Comparison of ENCODE assay signal across 30 cellular contexts in the genomic region with DNA sequence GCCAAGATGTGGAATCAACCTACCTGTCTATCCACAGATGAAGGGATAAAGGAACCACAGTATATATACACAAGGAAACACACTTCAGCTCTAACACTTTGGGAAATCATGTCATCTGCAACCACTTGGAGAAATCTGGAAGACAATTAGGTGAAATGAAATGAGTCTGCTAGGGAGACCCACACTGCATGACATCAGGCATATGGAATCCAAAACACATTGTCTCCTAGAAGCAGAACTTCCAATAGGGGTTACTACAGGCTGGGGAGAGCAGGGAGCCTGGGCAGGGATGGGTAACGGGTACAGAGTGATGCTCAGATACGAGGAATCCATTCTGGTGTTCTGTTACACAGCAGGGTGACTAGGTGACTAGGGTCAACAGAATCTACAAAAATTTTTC. TPM values are rescaled to one million over a fixed set of nuclear protein-coding genes. Genes with fewer than 3 reads are reported as not detected.
A peak's percentile ranks its signal among the peaks of the same experiment; 100 is the strongest.
DNase-seq lines count a peak whose midpoint lies in the region; ATAC-seq, FAIRE-seq and TF ChIP-seq lines count a peak whose summit lies in the region.
"Had no signal": no experiment of that assay in that cellular context is flagged by ENCODE, and none has a peak within 500 bp of the region (broad histone marks: within the 10 kb centered on the region; RNA-seq: fewer than 3 reads in every experiment).

No MANE protein-coding gene starts in this region.

- no peaks in the 10 kb centered on the region for H3K27me3 Mint-ChIP-seq in activated CD4-positive, alpha-beta T cell treated with anti-CD3 and anti-CD28 coated beads for 36 hours
- no peaks in the 10 kb centered on the region for H3K27me3 Mint-ChIP-seq in activated T-helper 17 cell treated with anti-CD3 and anti-CD28 coated beads, Interleukin-2, amount 50 U/mL, for 72 hours
- H3K27me3 Mint-ChIP-seq: activated naive CD8-positive, alpha-beta T cell treated with anti-CD3 and anti-CD28 coated beads, Interleukin-2, amount 10 ng/mL, durations not matched to agents 7 days and 5 days had no signal

- no peaks in the 10 kb centered on the region for H3K9me3 Mint-ChIP-seq in activated CD4-positive, alpha-beta T cell treated with anti-CD3 and anti-CD28 coated beads for 36 hours (ENCODE audit: low read depth)
- H3K9me3 Mint-ChIP-seq in activated T-helper 17 cell treated with anti-CD3 and anti-CD28 coated beads, Interleukin-2, amount 50 U/mL, for 72 hours = no peaks in the 10 kb centered on the region
- H3K9me3 Mint-ChIP-seq: activated naive CD8-positive, alpha-beta T cell treated with anti-CD3 and anti-CD28 coated beads, Interleukin-2, amount 10 ng/mL, durations not matched to agents 7 days and 5 days; CD14-positive monocyte; immature natural killer cell had no signal

- no peak overlapping the region for H3K4me3 ChIP-seq in foreskin fibroblast (ENCODE audit: low read depth in 1 of 2, low read length in 2 of 2)
- no peak overlapping the region for H3K4me3 ChIP-seq in kidney (ENCODE audit: low read length in 2 of 2)
- H3K4me3 ChIP-seq in lower lobe of right lung = no peak overlapping the region
- H3K4me3 ChIP-seq: coronary artery, heart right ventricle, lung, pancreas, right lobe of liver, uterus had no signal

- H3K36me3 ChIP-seq in kidney (ENCODE audit: control insufficient read depth in 1 of 2, insufficient read depth in 2 of 2, low read length in 2 of 2) (peaks cover 61 to 73% of the 10 kb centered on the region in 2 donors), lower lobe of right lung (peaks cover 100% of the 10 kb centered on the region)
- H3K36me3 ChIP-seq: uterus had no signal

- H3K4me1 ChIP-seq in kidney (ENCODE audit: control insufficient read depth in 1 of 2, insufficient read depth in 1 of 2, low read depth in 1 of 2, low read length in 2 of 2) (peaks cover 0 to 2% of the 10 kb centered on the region in 2 donors), lower lobe of right lung (no peaks in the 10 kb centered on the region)
- H3K4me1 ChIP-seq: heart right ventricle, pancreas, right lobe of liver, uterus had no signal

- DNase-seq in activated CD4-positive, alpha-beta T cell treated with anti-CD3 and anti-CD28 coated beads for 36 hours = no peak
- DNase-seq in activated CD4-positive, alpha-beta T cell treated with anti-CD3 and anti-CD28 coated beads for 4 hours = no peak
- DNase-seq in EL = peak; percentile 61
- peak; percentile 62 to 81 for DNase-seq in foreskin fibroblast
- DNase-seq in kidney = no peak
- DNase-seq in lower lobe of right lung = no peak
- DNase-seq: activated CD4-positive, alpha-beta T cell treated with anti-CD3 and anti-CD28 coated beads for 48 hours; activated CD8-positive, alpha-beta memory T cell treated with anti-CD3 and anti-CD28 coated beads, Interleukin-2, amount 50 U/mL, for 48 hours; activated naive CD8-positive, alpha-beta T cell treated with anti-CD3 and anti-CD28 coated beads, Interleukin-2, amount 10 ng/mL, durations not matched to agents 7 days and 5 days; DMS 273 treated with DMSO at 0.1 percent for 48 hours; GF-D8; heart right ventricle; immature natural killer cell; Karpas-422; NCI-H187; NCI-H2227 treated with DMSO at 0.1 percent for 48 hours; NCI-H748 treated with DMSO at 0.1 percent for 48 hours; right lobe of liver; uterus had no signal

- intact Hi-C loops in activated CD4-positive, alpha-beta T cell treated with anti-CD3 and anti-CD28 coated beads for 36 hours (cut with DNase I, micrococcal nuclease) = loop anchor here (2.0 to 5.0 kb wide), 6 partner anchors 43 to 697 kb away; a partner anchor contains a TSS
- intact Hi-C loops in kidney (cut with DNase I) (no loop called here), lower lobe of right lung (cut with DNase I) (no loop called here)

- H3K27ac ChIP-seq in kidney (ENCODE audit: low read depth in 2 of 2, low read length in 2 of 2) = no peak overlapping the region
- H3K27ac ChIP-seq in lower lobe of right lung = no peak overlapping the region
- H3K27ac ChIP-seq: 22Rv1, coronary artery, heart right ventricle, pancreas, right lobe of liver, uterus had no signal

- H3K4me1 Mint-ChIP-seq in activated CD4-positive, alpha-beta T cell treated with anti-CD3 and anti-CD28 coated beads for 36 hours = peaks cover 64% of the 10 kb centered on the region
- peaks cover 49% of the 10 kb centered on the region for H3K4me1 Mint-ChIP-seq in activated T-helper 17 cell treated with anti-CD3 and anti-CD28 coated beads, Interleukin-2, amount 50 U/mL, for 72 hours
- H3K4me1 Mint-ChIP-seq: CD14-positive monocyte had no signal

- CTCF ChIA-PET in activated CD4-positive, alpha-beta T cell treated with anti-CD3 and anti-CD28 coated beads for 36 hours (lab: Charles Lee) = no interaction called here

- no peaks in the 10 kb centered on the region for H3K27me3 ChIP-seq in lower lobe of right lung (ENCODE audit: low read depth)
- H3K27me3 ChIP-seq: heart right ventricle, pancreas, right lobe of liver, uterus had no signal

- no peak overlapping the region for H3K9ac ChIP-seq in kidney (ENCODE audit: low read length in 2 of 2)

- no peak overlapping the region for H3K4me3 Mint-ChIP-seq in activated CD4-positive, alpha-beta T cell treated with anti-CD3 and anti-CD28 coated beads for 36 hours
- H3K4me3 Mint-ChIP-seq in activated T-helper 17 cell treated with anti-CD3 and anti-CD28 coated beads, Interleukin-2, amount 50 U/mL, for 72 hours = no peak overlapping the region
- H3K4me3 Mint-ChIP-seq: activated naive CD8-positive, alpha-beta T cell treated with anti-CD3 and anti-CD28 coated beads, Interleukin-2, amount 10 ng/mL, durations not matched to agents 7 days and 5 days; CD14-positive monocyte; immature natural killer cell had no signal

- peaks cover 83% of the 10 kb centered on the region for H3K36me3 Mint-ChIP-seq in activated CD4-positive, alpha-beta T cell treated with anti-CD3 and anti-CD28 coated beads for 36 hours (ENCODE audit: low read depth)
- H3K36me3 Mint-ChIP-seq in activated T-helper 17 cell treated with anti-CD3 and anti-CD28 coated beads, Interleukin-2, amount 50 U/mL, for 72 hours (ENCODE audit: low read depth) = peaks cover 96% of the 10 kb centered on the region

- ATAC-seq in activated CD4-positive, alpha-beta T cell treated with anti-CD3 and anti-CD28 coated beads for 36 hours = no peak
- ATAC-seq in activated T-helper 17 cell treated with anti-CD3 and anti-CD28 coated beads, Interleukin-2, amount 50 U/mL, for 72 hours (replicated peaks) = no peak
- ATAC-seq in HG03520 (IDR thresholded peaks at IDR 0.05; ENCODE audit: unreplicated experiment) (no peak), lower lobe of right lung (no peak)
- ATAC-seq: heart right ventricle, pancreas, right lobe of liver, Right ventricle myocardium inferior had no signal

- peak overlapping the region; percentile 68 for H3K27ac Mint-ChIP-seq in activated CD4-positive, alpha-beta T cell treated with anti-CD3 and anti-CD28 coated beads for 36 hours
- peak overlapping the region; percentile 83 for H3K27ac Mint-ChIP-seq in activated T-helper 17 cell treated with anti-CD3 and anti-CD28 coated beads, Interleukin-2, amount 50 U/mL, for 72 hours
- H3K27ac Mint-ChIP-seq: activated naive CD8-positive, alpha-beta T cell treated with anti-CD3 and anti-CD28 coated beads, Interleukin-2, amount 10 ng/mL, durations not matched to agents 7 days and 5 days had no signal

- POLR2A ChIA-PET in activated CD4-positive, alpha-beta T cell treated with anti-CD3 and anti-CD28 coated beads for 36 hours (lab: Charles Lee) = no interaction called here

- TF ChIP-seq CTCF in foreskin fibroblast (IDR thresholded peaks at IDR 0.05; ENCODE audit: low read depth, low read length) = no peak
- no peak for TF ChIP-seq CTCF in kidney (IDR thresholded peaks at IDR 0.05; ENCODE audit: borderline replicate concordance, extremely low read depth, insufficient read depth)
- no peak for TF ChIP-seq CTCF in lower lobe of right lung (IDR thresholded peaks at IDR 0.05)

- no peak for FAIRE-seq in kidney (lab: Jason Lieb, UNC)
- FAIRE-seq: H1, pancreas had no signal

- H3K9me3 ChIP-seq in kidney (ENCODE audit: control insufficient read depth in 1 of 2, low read length in 2 of 2) (no peaks in the 10 kb centered on the region), lower lobe of right lung (no peaks in the 10 kb centered on the region)
- H3K9me3 ChIP-seq: heart right ventricle, pancreas, right lobe of liver, uterus had no signal

RNA-seq across cellular contexts. Expression of a gene that starts 18.3 kb away (rescaled TPM):
- total RNA-seq in activated CD4-positive, alpha-beta T cell treated with anti-CD3 and anti-CD28 coated beads for 36 hours = 10 to 100 TPM; 13.5 to 14.6 TPM
- 10 to 100 TPM in 1 of 2 donors, 1 to 10 TPM in 1; 4.1 to 10.4 TPM for total RNA-seq in activated T-helper 17 cell treated with anti-CD3 and anti-CD28 coated beads, Interleukin-2, amount 50 U/mL, for 72 hours
- 0.60 TPM for total RNA-seq in kidney
- 0.80 TPM for polyA plus RNA-seq in kidney (ENCODE audit: insufficient read depth, low read depth, low replicate concordance)
- 1.9 TPM for total RNA-seq in lower lobe of right lung
- total RNA-seq: H1, right lobe of liver, Right ventricle myocardium inferior, temporal lobe had no signal
- polyA plus RNA-seq: H1 had no signal

RNA-seq across cellular contexts. Expression of a gene that starts 41.8 kb away (rescaled TPM):
- 1 to 10 TPM; 1.6 to 1.7 TPM for total RNA-seq in activated CD4-positive, alpha-beta T cell treated with anti-CD3 and anti-CD28 coated beads for 36 hours
- 1 to 10 TPM in 1 of 2 donors, under 1 TPM in 1; 0.82 to 1.1 TPM for total RNA-seq in activated T-helper 17 cell treated with anti-CD3 and anti-CD28 coated beads, Interleukin-2, amount 50 U/mL, for 72 hours
- total RNA-seq in kidney = 6.6 TPM
- 1.1 TPM for polyA plus RNA-seq in kidney (ENCODE audit: insufficient read depth, low read depth, low replicate concordance)
- total RNA-seq in lower lobe of right lung = 5.7 TPM

RNA-seq across cellular contexts. Expression of a gene that starts 45.1 kb away (rescaled TPM):
- total RNA-seq in activated CD4-positive, alpha-beta T cell treated with anti-CD3 and anti-CD28 coated beads for 36 hours = under 1 TPM in 1 of 2 experiments, not detected in 1; 0.80 TPM
- not detected for total RNA-seq in activated T-helper 17 cell treated with anti-CD3 and anti-CD28 coated beads, Interleukin-2, amount 50 U/mL, for 72 hours
- total RNA-seq in kidney (1.0 TPM), lower lobe of right lung (not detected)
- 1.3 TPM for polyA plus RNA-seq in kidney (ENCODE audit: insufficient read depth, low read depth, low replicate concordance)
- total RNA-seq: activated naive CD8-positive, alpha-beta T cell treated with anti-CD3 and anti-CD28 coated beads, Interleukin-2, amount 10 ng/mL, durations not matched to agents 7 days and 5 days; lung; temporal lobe; uterus had no signal

RNA-seq across cellular contexts. Expression of a gene that starts 53.7 kb away (rescaled TPM):
- total RNA-seq in activated CD4-positive, alpha-beta T cell treated with anti-CD3 and anti-CD28 coated beads for 36 hours = 1 to 10 TPM in 1 of 2 experiments, under 1 TPM in 1; 0.30 to 1.3 TPM
- total RNA-seq in activated T-helper 17 cell treated with anti-CD3 and anti-CD28 coated beads, Interleukin-2, amount 50 U/mL, for 72 hours = not detected
- total RNA-seq in kidney (not detected), lower lobe of right lung (5.9 TPM)
- not detected for polyA plus RNA-seq in kidney (ENCODE audit: insufficient read depth, low read depth, low replicate concordance)
- total RNA-seq: heart right ventricle, myocyte, pancreas, right lobe of liver, Right ventricle myocardium inferior had no signal
- polyA plus RNA-seq: pancreas had no signal

RNA-seq across cellular contexts. Expression of a gene that starts 58.7 kb away (rescaled TPM):
- 100 to 1,000 TPM; 131 to 134 TPM for total RNA-seq in activated CD4-positive, alpha-beta T cell treated with anti-CD3 and anti-CD28 coated beads for 36 hours
- total RNA-seq in activated T-helper 17 cell treated with anti-CD3 and anti-CD28 coated beads, Interleukin-2, amount 50 U/mL, for 72 hours = 100 to 1,000 TPM in 1 of 2 donors, 10 to 100 TPM in 1; 49.6 to 104 TPM
- total RNA-seq in kidney = 190 TPM
- 1,445 TPM for polyA plus RNA-seq in kidney (ENCODE audit: insufficient read depth, low read depth, low replicate concordance)
- 114 TPM for total RNA-seq in lower lobe of right lung

Comparison
In these comparisons a context has a peak if more than half of its experiments do, and no peak if none do; other contexts are left out.
1. DNase-seq: peak in EL (single experiment) and foreskin fibroblast (2 of 2); none in activated CD4-positive, alpha-beta T cell treated with anti-CD3 and anti-CD28 coated beads for 36 hours (single experiment), activated CD4-positive, alpha-beta T cell treated with anti-CD3 and anti-CD28 coated beads for 4 hours (0 of 2), kidney (single experiment) and lower lobe of right lung (single experiment).
2. intact Hi-C loops: an anchor here in activated CD4-positive, alpha-beta T cell treated with anti-CD3 and anti-CD28 coated beads for 36 hours (2.0 to 5.0 kb wide); none called in kidney and lower lobe of right lung.